In genomic region chr2:218436992-218437391, GRCh38 we compare ENCODE assay signal across 28 cellular contexts. TPM values are rescaled to one million over a fixed set of nuclear protein-coding genes. Genes with fewer than 3 reads are reported as not detected.
"Had no signal": no experiment of that assay in that cellular context is flagged by ENCODE, and none has a peak within 500 bp of the region (broad histone marks: within the 10 kb centered on the region; RNA-seq: fewer than 3 reads in every experiment).

No MANE protein-coding gene starts in this region.

- H3K27me3 Mint-ChIP-seq: stimulated activated naive CD8-positive, alpha-beta T cell treated with anti-CD3 and anti-CD28 coated beads, Interleukin-15, amount 100 ng/mL, for 72 hours had no signal

- H3K27ac Mint-ChIP-seq: nephron; stimulated activated naive B cell treated with anti-CD40 and anti-IgM and Interleukin-4, amounts not matched to agents 10 μg/mL and 1 μg/mL and 100 μg/mL, for 72 hours; stimulated activated naive CD8-positive, alpha-beta T cell treated with anti-CD3 and anti-CD28 coated beads, Interleukin-15, amount 100 ng/mL, for 72 hours had no signal

- H3K27me3 ChIP-seq: dorsolateral prefrontal cortex, heart right ventricle, pancreas, right lobe of liver, transverse colon, vagina had no signal

- H3K36me3 ChIP-seq: heart right ventricle, thoracic aorta, vagina had no signal

- H3K4me1 Mint-ChIP-seq: immature natural killer cell; nephron; stimulated activated naive CD8-positive, alpha-beta T cell treated with anti-CD3 and anti-CD28 coated beads, Interleukin-15, amount 100 ng/mL, for 72 hours had no signal

- H3K9me3 ChIP-seq: heart right ventricle, pancreas, psoas muscle, right lobe of liver, thoracic aorta, transverse colon, vagina had no signal

- H3K4me3 Mint-ChIP-seq: immature natural killer cell; nephron; stimulated activated naive B cell treated with anti-CD40 and anti-IgM and Interleukin-4, amounts not matched to agents 10 μg/mL and 1 μg/mL and 100 μg/mL, for 72 hours; stimulated activated naive CD8-positive, alpha-beta T cell treated with anti-CD3 and anti-CD28 coated beads, Interleukin-15, amount 100 ng/mL, for 72 hours had no signal

- ATAC-seq: heart right ventricle; left colon; left ventricle myocardium superior; pancreas; psoas muscle; right lobe of liver; stimulated activated naive B cell treated with anti-CD40 and anti-IgM and Interleukin-4, amounts not matched to agents 10 μg/mL and 1 μg/mL and 100 μg/mL, for 72 hours; stimulated activated naive CD8-positive, alpha-beta T cell treated with anti-CD3 and anti-CD28 coated beads, Interleukin-15, amount 100 ng/mL, for 72 hours had no signal

- H3K4me1 ChIP-seq: pancreas, psoas muscle, vagina had no signal

- H3K36me3 Mint-ChIP-seq: immature natural killer cell, naive B cell had no signal

- DNase-seq: cortex of kidney; effector CD8-positive, alpha-beta T cell; foreskin melanocyte; heart right ventricle; immature natural killer cell; left colon; left ventricle myocardium superior; mesendoderm; naive B cell; occipital lobe; pancreas; retina; stimulated activated CD4-positive, alpha-beta T cell treated with anti-CD3 and anti-CD28 coated beads, Interleukin-2, amount 100 ng/mL, for 24 hours; stimulated activated CD4-positive, alpha-beta T cell treated with anti-CD3 and anti-CD28 coated beads, Interleukin-4, amount 100 ng/mL, for 4 hours; stimulated activated naive B cell treated with anti-CD40 and anti-IgM and Interleukin-4, amounts not matched to agents 10 μg/mL and 1 μg/mL and 100 μg/mL, for 72 hours; stimulated activated naive CD8-positive, alpha-beta T cell treated with anti-CD3 and anti-CD28 coated beads, Interleukin-15, amount 100 ng/mL, for 72 hours; transverse colon had no signal

- H3K27ac ChIP-seq: heart right ventricle, pancreas, psoas muscle, right lobe of liver, thoracic aorta, transverse colon, vagina had no signal

- H3K4me3 ChIP-seq: dorsolateral prefrontal cortex, heart right ventricle, pancreas, psoas muscle, right lobe of liver, thoracic aorta, transverse colon, vagina had no signal

RNA-seq across cellular contexts. Expression of gene VIL1, which starts 18.1 kb away (rescaled TPM):
- total RNA-seq: glomerular endothelial cell, heart right ventricle, kidney epithelial cell, left ventricle myocardium superior, lung microvascular endothelial cell, occipital lobe, psoas muscle, skeletal muscle tissue, subcutaneous adipose tissue, vagina had no signal

RNA-seq across cellular contexts. Expression of gene SLC11A1, which starts 54.9 kb away (rescaled TPM):
- total RNA-seq: glomerular endothelial cell had no signal
